Comparison of ENCODE assay signal across 19 cellular contexts in genomic region chr2:151851761-151852160, GRCh38. TPM values are rescaled to one million over a fixed set of nuclear protein-coding genes. Genes with fewer than 3 reads are reported as not detected.
A peak's percentile ranks its signal among the peaks of the same experiment; 100 is the strongest.
DNase-seq lines count a peak whose midpoint lies in the region; ATAC-seq and TF ChIP-seq lines count a peak whose summit lies in the region.
"Had no signal": no experiment of that assay in that cellular context is flagged by ENCODE, and none has a peak within 500 bp of the region (broad histone marks: within the 10 kb centered on the region; RNA-seq: fewer than 3 reads in every experiment).

No MANE protein-coding gene starts in this region.

- ATAC-seq in heart left ventricle (peak; percentile 61 to 85 (median 83)), upper lobe of right lung (peak; percentile 63)

- peaks cover 31% of the 10 kb centered on the region for H3K4me1 Mint-ChIP-seq in type B pancreatic cell (ENCODE audit: unreplicated experiment)

- 46 to 59% (median 51%) methylated on average over 3 of the region's 3 CpGs for WGBS in heart left ventricle, 4 donors

- peaks cover 0 to 17% (median 0%) of the 10 kb centered on the region in 12 donors for H3K4me1 ChIP-seq in heart left ventricle
- H3K4me1 ChIP-seq in right atrium auricular region = no peaks in the 10 kb centered on the region
- H3K4me1 ChIP-seq in adipocyte (ENCODE audit: control insufficient read depth, insufficient read depth, low read length) = no peaks in the 10 kb centered on the region
- peaks cover 6% of the 10 kb centered on the region for H3K4me1 ChIP-seq in upper lobe of right lung

- no peak for TF ChIP-seq POLR2A in heart left ventricle (IDR thresholded peaks at IDR 0.05)

- TF ChIP-seq CTCF in heart left ventricle (IDR thresholded peaks at IDR 0.05) (no peak), right atrium auricular region (IDR thresholded peaks at IDR 0.05) (no peak), upper lobe of right lung (IDR thresholded peaks at IDR 0.05) (no peak), type B pancreatic cell (conservative IDR thresholded peaks at IDR 0.05) (no peak)

- H3K4me3 Mint-ChIP-seq in type B pancreatic cell = no peak overlapping the region
- H3K4me3 Mint-ChIP-seq: activated CD4-positive, alpha-beta T cell treated with anti-CD3 and anti-CD28 coated beads, Interleukin-2, amount 10 ng/mL, durations not matched to agents 24 days and 14 days; activated naive CD8-positive, alpha-beta T cell; stimulated activated naive CD8-positive, alpha-beta T cell treated with anti-CD3 and anti-CD28 coated beads, Interleukin-15, Interleukin-2, amounts not matched to agents 100 ng/mL and 50 ng/mL, for 24 hours had no signal

- no peaks in the 10 kb centered on the region for H3K36me3 Mint-ChIP-seq in type B pancreatic cell
- H3K36me3 Mint-ChIP-seq: activated naive CD8-positive, alpha-beta T cell had no signal

- H3K27ac ChIP-seq in heart left ventricle = no peak overlapping the region
- peak overlapping the region in 1 of 2 donors; percentile 1 for H3K27ac ChIP-seq in right atrium auricular region
- no peak overlapping the region for H3K27ac ChIP-seq in upper lobe of right lung

- H3K36me3 ChIP-seq in heart left ventricle (no peaks in the 10 kb centered on the region), right atrium auricular region (no peaks in the 10 kb centered on the region), adipocyte (ENCODE audit: control insufficient read depth, insufficient read depth, low read length, severe bottlenecking) (no peaks in the 10 kb centered on the region), upper lobe of right lung (no peaks in the 10 kb centered on the region)

- H3K27ac Mint-ChIP-seq in type B pancreatic cell = no peak overlapping the region
- H3K27ac Mint-ChIP-seq: activated CD4-positive, alpha-beta T cell treated with anti-CD3 and anti-CD28 coated beads, Interleukin-2, amount 10 ng/mL, durations not matched to agents 24 days and 14 days; activated naive CD8-positive, alpha-beta T cell; stimulated activated naive CD8-positive, alpha-beta T cell treated with anti-CD3 and anti-CD28 coated beads, Interleukin-15, Interleukin-2, amounts not matched to agents 100 ng/mL and 50 ng/mL, for 24 hours had no signal

- no peak overlapping the region for H3K9ac ChIP-seq in adipocyte (ENCODE audit: low read length)

- H3K9me3 ChIP-seq in heart left ventricle (no peaks in the 10 kb centered on the region), right atrium auricular region (no peaks in the 10 kb centered on the region), adipocyte (ENCODE audit: control insufficient read depth, low read length) (no peaks in the 10 kb centered on the region), upper lobe of right lung (no peaks in the 10 kb centered on the region)

- intact Hi-C loops in heart left ventricle (cut with DNase I) (no loop called here), upper lobe of right lung (cut with DNase I) (no loop called here)

- H3K27me3 Mint-ChIP-seq in type B pancreatic cell = no peaks in the 10 kb centered on the region
- H3K27me3 Mint-ChIP-seq: stimulated activated naive CD8-positive, alpha-beta T cell treated with anti-CD3 and anti-CD28 coated beads, Interleukin-15, Interleukin-2, amounts not matched to agents 100 ng/mL and 50 ng/mL, for 24 hours had no signal

- H3K27me3 ChIP-seq in heart left ventricle = no peaks in the 10 kb centered on the region
- H3K27me3 ChIP-seq in right atrium auricular region = no peaks in the 10 kb centered on the region
- no peaks in the 10 kb centered on the region for H3K27me3 ChIP-seq in adipocyte (replicated peaks; ENCODE audit: control insufficient read depth, insufficient read depth, low read length)
- no peaks in the 10 kb centered on the region for H3K27me3 ChIP-seq in upper lobe of right lung

- no peak overlapping the region for H3K4me3 ChIP-seq in heart left ventricle
- no peak overlapping the region for H3K4me3 ChIP-seq in right atrium auricular region
- no peak overlapping the region for H3K4me3 ChIP-seq in adipocyte (ENCODE audit: low read length)
- no peak overlapping the region for H3K4me3 ChIP-seq in upper lobe of right lung

- no peaks in the 10 kb centered on the region for H3K9me3 Mint-ChIP-seq in type B pancreatic cell
- H3K9me3 Mint-ChIP-seq: activated CD4-positive, alpha-beta T cell treated with anti-CD3 and anti-CD28 coated beads, Interleukin-2, amount 10 ng/mL, durations not matched to agents 24 days and 14 days; stimulated activated naive CD8-positive, alpha-beta T cell treated with anti-CD3 and anti-CD28 coated beads, Interleukin-15, Interleukin-2, amounts not matched to agents 100 ng/mL and 50 ng/mL, for 24 hours had no signal

- DNase-seq in heart left ventricle = no peak
- no peak for DNase-seq in right atrium auricular region (ENCODE audit: low spot score)
- DNase-seq in adipocyte (ENCODE audit: low read depth) = peak; percentile 69
- peak; percentile 37 for DNase-seq in iris pigment epithelial cell (ENCODE audit: low read depth)
- DNase-seq in upper lobe of right lung = no peak
- DNase-seq in type B pancreatic cell (ENCODE audit: extremely low spot score, unreplicated experiment) = no peak
- DNase-seq in activated T-cell treated with anti-CD3 and anti-CD28 coated beads, Interleukin-2, amount 50 U/mL, for 1 hour = no peak
- DNase-seq in EL = no peak
- DNase-seq: activated CD4-positive, alpha-beta T cell treated with anti-CD3 and anti-CD28 coated beads, Interleukin-2, amount 10 ng/mL, durations not matched to agents 24 days and 14 days; activated T-cell treated with anti-CD3 and anti-CD28 coated beads for 4 hours; cerebellar nuclear complex; hypothalamus; NCI-H187; NCI-H82; SHP77; small intestine; T1000 had no signal

RNA-seq across cellular contexts. Expression of gene ARL5A, which starts 23.5 kb away (rescaled TPM):
- total RNA-seq in heart left ventricle = 10 to 100 TPM; 38.2 to 59.1 (median 54.5) TPM
- 10 to 100 TPM; 12.9 to 22.1 TPM for polyA plus RNA-seq in heart left ventricle
- 10 to 100 TPM; 69.3 to 82.1 TPM for total RNA-seq in right atrium auricular region
- total RNA-seq in upper lobe of right lung = 56.6 TPM
- total RNA-seq in type B pancreatic cell (ENCODE audit: low replicate concordance) = 39.3 and 56.0 TPM in 2 replicates

Comparison
In these comparisons a context has a peak if more than half of its experiments do, and no peak if none do; other contexts are left out.
1. DNase-seq: peak in adipocyte (single experiment) and iris pigment epithelial cell (single experiment); none in heart left ventricle (0 of 5), right atrium auricular region (single experiment), upper lobe of right lung (single experiment), type B pancreatic cell (single experiment), activated T-cell treated with anti-CD3 and anti-CD28 coated beads, Interleukin-2, amount 50 U/mL, for 1 hour (single experiment) and EL (single experiment).